In the genomic region with DNA sequence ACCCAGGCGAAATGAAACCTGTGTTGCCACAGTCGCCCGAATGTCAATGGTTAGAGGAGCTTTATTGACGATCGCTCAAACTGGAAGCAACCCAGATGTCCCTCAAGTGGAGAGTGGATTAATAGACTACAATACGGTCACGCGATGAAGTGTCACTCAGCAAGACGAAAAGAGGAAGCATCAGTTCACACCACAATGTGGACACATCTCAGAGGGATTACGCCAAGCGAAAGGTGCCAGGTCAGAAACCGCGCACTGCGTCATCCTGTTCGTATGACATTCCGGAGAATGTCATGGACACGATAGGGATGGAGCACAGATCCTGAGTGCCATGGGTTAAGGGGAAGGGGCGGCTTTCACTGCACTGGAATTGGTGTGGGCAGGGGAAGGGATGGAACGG, we compare ENCODE assay signal across 1 cellular context.
TF ChIP-seq lines count a peak whose summit lies in the region.

No MANE protein-coding gene starts in this region.

TF ChIP-seq in GM23338, 12 proteins besides CTCF, POLR2A, EP300 and RAD21 (continued from another document):
- no peak for TF ChIP-seq JUNB (IDR thresholded peaks at IDR 0.05; ENCODE audit: unreplicated experiment)
